25 cellular contexts compared by ENCODE assay signal in genomic region chr3:68751883-68752282, GRCh38.
DNase-seq lines count a peak whose midpoint lies in the region; ATAC-seq, FAIRE-seq and TF ChIP-seq lines count a peak whose summit lies in the region.
"Had no signal": no experiment of that assay in that cellular context is flagged by ENCODE, and none has a peak within 500 bp of the region (broad histone marks: within the 10 kb centered on the region; RNA-seq: fewer than 3 reads in every experiment).

No MANE protein-coding gene starts in this region.

- no peak for FAIRE-seq in GM12878 (lab: Jason Lieb, UNC)

- TF ChIP-seq CTCF in GM12878 (IDR thresholded peaks at IDR 0.05 in 2 of 3, conservative IDR thresholded peaks at IDR 0.05 in 1 of 3; ENCODE audit: control insufficient read depth in 2 of 3, extremely low read depth in 1 of 3, insufficient read depth in 1 of 3, low read depth in 3 of 3, low read length in 3 of 3) (no peak), mucosa of descending colon (IDR thresholded peaks at IDR 0.05) (no peak)

- H3K4me2 ChIP-seq in GM12878 (ENCODE audit: control insufficient read depth, insufficient read depth) = no peak overlapping the region

- intact Hi-C loops in GM12878 (cut with micrococcal nuclease; ENCODE audit: unreplicated experiment) (no loop called here), mucosa of descending colon (cut with DNase I, micrococcal nuclease) (no loop called here)

- peak; percentile 4 for DNase-seq in NCI-H748 (lab: John Stamatoyannopoulos, UW; ENCODE audit: unreplicated experiment)
- DNase-seq in NCI-H748 treated with DMSO at 0.1 percent for 48 hours (lab: John Stamatoyannopoulos, UW) = no peak
- no peak for DNase-seq in GM12878 (ENCODE audit: low read depth, low spot score)
- DNase-seq in mucosa of descending colon = no peak
- DNase-seq in RKO (ENCODE audit: low spot score) = no peak
- no peak for DNase-seq in activated naive CD4-positive, alpha-beta T cell (lab: John Stamatoyannopoulos, UW)
- DNase-seq: 8988T; activated CD4-positive, alpha-beta T cell treated with anti-CD3 and anti-CD28 coated beads for 1 hour; activated T-cell treated with anti-CD3 and anti-CD28 coated beads, Interleukin-2, amount 50 U/mL, for 1 hour; cortex of kidney; DMS53; gastrocnemius medialis; GDM1; hypothalamus; KG1; left lung; naive B cell; NCI-H1436; NCI-H2171; NCI-H510A treated with DMSO at 0.1 percent for 48 hours had no signal

- RAD21 ChIA-PET in GM12878 (lab: Charles Lee; ENCODE audit: unreplicated experiment) = no interaction called here

- TF ChIP-seq RAD21 in GM12878 (IDR thresholded peaks at IDR 0.05; ENCODE audit: insufficient read depth, low read depth, low read length) = no peak

- H3K4me3 ChIP-seq in GM12878 (no peak overlapping the region), mucosa of descending colon (no peak overlapping the region)
- H3K4me3 ChIP-seq: esophagus muscularis mucosa, gastrocnemius medialis, HAP-1, left lung, skin epidermis had no signal

- ATAC-seq in GM19025 (IDR thresholded peaks at IDR 0.05; ENCODE audit: low read depth, unreplicated experiment) (peak; percentile 55), HG03159 (IDR thresholded peaks at IDR 0.05; ENCODE audit: unreplicated experiment) (peak; percentile 67), GM12878 (peak; percentile 27; the same call in 1 of the 3 replicates), mucosa of descending colon (no peak)
- ATAC-seq: gastrocnemius medialis, left lung had no signal

- no TSS peak for BruUV-seq in GM12878 (replicated peaks; lab: Mats Ljungman, UMichigan)

- no peaks in the 10 kb centered on the region for H3K79me2 ChIP-seq in GM12878 (ENCODE audit: control insufficient read depth, insufficient read depth, low read length)

- no peaks in the 10 kb centered on the region for H4K20me1 ChIP-seq in GM12878 (ENCODE audit: control insufficient read depth, insufficient read depth)

- WGBS in GM12878 (ENCODE audit: insufficient coverage, insufficient replicate concordance, low lambda C conversion rate, missing lambda C conversion rate) = 10% methylated on average over 4 of the region's 4 CpGs

- SMC1A ChIA-PET in GM12878 (lab: Charles Lee; ENCODE audit: uncharacterized antibody, unreplicated experiment) = no interaction called here

- CTCF ChIA-PET in GM12878 (lab: Yijun Ruan, JAX) = no interaction called here

- no peaks in the 10 kb centered on the region for H3K27me3 ChIP-seq in GM12878 (replicated peaks in 1 of 2; ENCODE audit: control insufficient read depth in 2 of 2, insufficient read depth in 2 of 2, low read length in 1 of 2)
- H3K27me3 ChIP-seq: esophagus muscularis mucosa, gastrocnemius medialis, left lung had no signal

- H3K9ac ChIP-seq in GM12878 (ENCODE audit: control insufficient read depth, insufficient read depth, low read length) = no peak overlapping the region

- H3K36me3 ChIP-seq in GM12878 (ENCODE audit: control insufficient read depth in 2 of 2, insufficient read depth in 2 of 2, low read length in 1 of 2) (no peaks in the 10 kb centered on the region), mucosa of descending colon (ENCODE audit: low read depth) (no peaks in the 10 kb centered on the region)
- H3K36me3 ChIP-seq: esophagus muscularis mucosa, gastrocnemius medialis, HAP-1, left lung had no signal

- H2AFZ ChIP-seq in GM12878 (ENCODE audit: control insufficient read depth, low read depth, low read length) = no peak overlapping the region

- TF ChIP-seq EP300 in GM12878 (IDR thresholded peaks at IDR 0.05; ENCODE audit: borderline replicate concordance in 1 of 2, control insufficient read depth in 1 of 2, low read depth in 2 of 2, low read length in 2 of 2) = no peak

- H3K4me1 ChIP-seq in GM12878 (ENCODE audit: control insufficient read depth, insufficient read depth, low read length) (no peaks in the 10 kb centered on the region), mucosa of descending colon (ENCODE audit: low read depth) (no peaks in the 10 kb centered on the region)
- H3K4me1 ChIP-seq: esophagus muscularis mucosa, gastrocnemius medialis, HAP-1, left lung had no signal

- POLR2A ChIA-PET in GM12878 (lab: Charles Lee) = no interaction called here

- in situ Hi-C loops in GM12878 (cut with MboI) = no loop called here

- no peaks in the 10 kb centered on the region for H3K9me3 ChIP-seq in GM12878 (replicated peaks; ENCODE audit: control insufficient read depth, insufficient read depth, low read length)
- no peaks in the 10 kb centered on the region for H3K9me3 ChIP-seq in mucosa of descending colon
- H3K9me3 ChIP-seq: esophagus muscularis mucosa, gastrocnemius medialis, HAP-1, left lung had no signal

- TF ChIP-seq POLR2A in GM12878 (IDR thresholded peaks at IDR 0.05; ENCODE audit: low read depth, low read length) = no peak

- H3K27ac ChIP-seq in GM12878 (ENCODE audit: control insufficient read depth, insufficient read depth) = no peak overlapping the region
- H3K27ac ChIP-seq: esophagus muscularis mucosa, gastrocnemius medialis, left lung, skin epidermis had no signal

TF ChIP-seq in GM12878, 131 proteins besides CTCF, POLR2A, EP300 and RAD21:
- TF ChIP-seq CHD4 (IDR thresholded peaks at IDR 0.05) = no peak
- TF ChIP-seq FOXM1 (IDR thresholded peaks at IDR 0.05; ENCODE audit: low read depth, low read length) = no peak
- TF ChIP-seq PKNOX1 (IDR thresholded peaks at IDR 0.05) = no peak
- TF ChIP-seq SMC3 (IDR thresholded peaks at IDR 0.05; ENCODE audit: borderline replicate concordance, low read length) = no peak
- no peak for TF ChIP-seq CBX5 (IDR thresholded peaks at IDR 0.05; ENCODE audit: low read depth)
- no peak for TF ChIP-seq STAT1 (conservative IDR thresholded peaks at IDR 0.05)
- no peak for TF ChIP-seq ASH2L (IDR thresholded peaks at IDR 0.05; ENCODE audit: borderline replicate concordance, low read depth)
- TF ChIP-seq CHD2 (IDR thresholded peaks at IDR 0.05; ENCODE audit: borderline replicate concordance, low read depth, low read length) = no peak
- no peak for TF ChIP-seq SPI1 (IDR thresholded peaks at IDR 0.05; ENCODE audit: borderline replicate concordance, insufficient read depth, low read depth, low read length)
- no peak for TF ChIP-seq SMAD5 (IDR thresholded peaks at IDR 0.05; ENCODE audit: low read depth)
- no peak for TF ChIP-seq NRF1 (conservative IDR thresholded peaks at IDR 0.05; ENCODE audit: low read depth, low read length)
- TF ChIP-seq KDM1A (IDR thresholded peaks at IDR 0.05; ENCODE audit: borderline replicate concordance) = no peak
